11 cellular contexts compared by ENCODE assay signal in genomic region chrX:149932150-149932549, GRCh38. TPM values are rescaled to one million over a fixed set of nuclear protein-coding genes. Genes with fewer than 3 reads are reported as not detected.
"Had no signal": no experiment of that assay in that cellular context is flagged by ENCODE, and none has a peak within 500 bp of the region (broad histone marks: within the 10 kb centered on the region; RNA-seq: fewer than 3 reads in every experiment).

No MANE protein-coding gene starts in this region.

RNA-seq across cellular contexts. Expression of gene HSFX4, which starts 2.8 kb away (rescaled TPM):
- total RNA-seq: activated B cell treated with CpG ODN at 0.5 μM for 24 hours; activated CD4-positive, alpha-beta memory T cell treated with anti-CD3 and anti-CD28 coated beads, Interleukin-2, amount 10 ng/mL, durations not matched to agents 7 days and 5 days; activated CD4-positive, alpha-beta T cell treated with anti-CD3 and anti-CD28 coated beads, Interleukin-2, amount 10 ng/mL, durations not matched to agents 7 days and 5 days; activated CD8-positive, alpha-beta T cell treated with anti-CD3 and anti-CD28 coated beads, Interleukin-2, amount 10 ng/mL, durations not matched to agents 7 days and 5 days; activated naive CD8-positive, alpha-beta T cell treated with anti-CD3 and anti-CD28 coated beads, Interleukin-2, amount 10 ng/mL, durations not matched to agents 7 days and 5 days; activated T-helper 2 cell treated with anti-CD3 and anti-CD28 coated beads, Interferon-gamma antibody, Interleukin-2, Interleukin-4, amounts not matched to agents 10 μg/mL and 5 μg/mL and 100 μg/mL, durations not matched to agents 14 hours and 24 hours and 36 hours; ascending aorta; bronchial epithelial cell; cardiac muscle cell had no signal
- polyA plus RNA-seq: cardiac muscle cell had no signal

RNA-seq across cellular contexts. Expression of gene MAGEA8, which starts 51.2 kb away (rescaled TPM):
- total RNA-seq: activated B cell treated with CpG ODN at 0.5 μM for 24 hours; activated CD4-positive, alpha-beta memory T cell treated with anti-CD3 and anti-CD28 coated beads, Interleukin-2, amount 10 ng/mL, durations not matched to agents 7 days and 5 days; activated CD4-positive, alpha-beta T cell treated with anti-CD3 and anti-CD28 coated beads, Interleukin-2, amount 10 ng/mL, durations not matched to agents 7 days and 5 days; activated CD8-positive, alpha-beta memory T cell treated with anti-CD3 and anti-CD28 coated beads, Interleukin-2, amount 10 ng/mL, durations not matched to agents 7 days and 5 days; activated CD8-positive, alpha-beta T cell treated with anti-CD3 and anti-CD28 coated beads, Interleukin-2, amount 10 ng/mL, durations not matched to agents 7 days and 5 days; activated naive CD8-positive, alpha-beta T cell treated with anti-CD3 and anti-CD28 coated beads, Interleukin-2, amount 10 ng/mL, durations not matched to agents 7 days and 5 days; activated T-helper 2 cell treated with anti-CD3 and anti-CD28 coated beads, Interferon-gamma antibody, Interleukin-2, Interleukin-4, amounts not matched to agents 10 μg/mL and 5 μg/mL and 100 μg/mL, durations not matched to agents 14 hours and 24 hours and 36 hours; ascending aorta; bronchial epithelial cell; cardiac muscle cell had no signal
- polyA plus RNA-seq: adipose tissue had no signal
